Comparison of ENCODE assay signal across 30 cellular contexts in the genomic region with DNA sequence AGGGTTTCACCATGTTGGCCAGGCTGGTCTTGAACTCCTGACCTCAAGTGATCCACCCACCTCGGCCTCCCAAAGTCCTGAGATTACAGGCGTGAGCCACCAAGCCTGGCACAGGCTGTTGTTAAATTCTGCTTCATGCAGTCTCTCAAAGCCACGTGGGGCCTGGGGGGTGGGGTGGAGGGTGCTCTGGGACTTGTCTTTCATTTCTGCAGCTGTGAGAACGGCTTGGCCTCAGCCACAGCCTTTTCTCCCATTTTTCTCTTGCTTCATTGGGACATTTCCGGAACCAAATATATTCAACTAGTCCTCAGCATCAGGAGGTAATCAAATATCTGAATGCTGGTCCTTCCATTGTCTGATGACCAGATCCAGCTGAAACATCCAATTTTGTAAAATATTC. TPM values are rescaled to one million over a fixed set of nuclear protein-coding genes. Genes with fewer than 3 reads are reported as not detected.
DNase-seq lines count a peak whose midpoint lies in the region; ATAC-seq and TF ChIP-seq lines count a peak whose summit lies in the region.
"Had no signal": no experiment of that assay in that cellular context is flagged by ENCODE, and none has a peak within 500 bp of the region (broad histone marks: within the 10 kb centered on the region; RNA-seq: fewer than 3 reads in every experiment).

No MANE protein-coding gene starts in this region.

- ATAC-seq in activated CD8-positive, alpha-beta memory T cell treated with anti-CD3 and anti-CD28 coated beads, Interleukin-2, amount 10 ng/mL, durations not matched to agents 7 days and 5 days, result no peak
- ATAC-seq: activated CD4-positive, alpha-beta T cell treated with anti-CD3 and anti-CD28 coated beads for 36 hours; activated T-cell treated with anti-CD3 and anti-CD28 coated beads, Interleukin-2, amount 50 U/mL, for 72 hours; foreskin keratinocyte; naive thymus-derived CD4-positive, alpha-beta T cell; T-helper 17 cell had no signal

- TF ChIP-seq POLR2A in transverse colon (IDR thresholded peaks at IDR 0.05), result no peak

- no peak for TF ChIP-seq CTCF in coronary artery (IDR thresholded peaks at IDR 0.05)
- TF ChIP-seq CTCF in transverse colon (IDR thresholded peaks at IDR 0.05), result no peak

- intact Hi-C loops in transverse colon (cut with DNase I; ENCODE audit: low total_unique reads), result no loop called here
- intact Hi-C loops in activated CD4-positive, alpha-beta T cell treated with anti-CD3 and anti-CD28 coated beads, Interleukin-2, amount 10 ng/mL, durations not matched to agents 24 days and 14 days (cut with micrococcal nuclease), result no loop called here

- no peaks in the 10 kb centered on the region for H3K27me3 ChIP-seq in transverse colon
- H3K27me3 ChIP-seq: BLaER1, ovary had no signal

- peaks cover 5% of the 10 kb centered on the region for H3K27me3 Mint-ChIP-seq in activated CD8-positive, alpha-beta memory T cell treated with anti-CD3 and anti-CD28 coated beads, Interleukin-2, amount 10 ng/mL, durations not matched to agents 7 days and 5 days
- peaks cover 2% of the 10 kb centered on the region for H3K27me3 Mint-ChIP-seq in activated CD4-positive, alpha-beta T cell treated with anti-CD3 and anti-CD28 coated beads, Interleukin-2, amount 10 ng/mL, durations not matched to agents 24 days and 14 days
- H3K27me3 Mint-ChIP-seq: activated CD4-positive, alpha-beta T cell treated with anti-CD3 and anti-CD28 coated beads for 36 hours; stimulated activated naive CD8-positive, alpha-beta T cell treated with anti-CD3 and anti-CD28 coated beads, Interleukin-15, Interleukin-2, amounts not matched to agents 100 ng/mL and 50 ng/mL, for 24 hours; type B pancreatic cell had no signal

- CTCF ChIA-PET in activated CD8-positive, alpha-beta memory T cell treated with anti-CD3 and anti-CD28 coated beads, Interleukin-2, amount 10 ng/mL, durations not matched to agents 7 days and 5 days (lab: Charles Lee), result interaction anchor here (1.2 to 1.7 kb wide), 2 partner anchors 12 to 412 kb away, joined by 5 to 6 read pairs; no protein-coding TSS in a partner anchor

- H3K9me3 Mint-ChIP-seq in activated CD8-positive, alpha-beta memory T cell treated with anti-CD3 and anti-CD28 coated beads, Interleukin-2, amount 10 ng/mL, durations not matched to agents 7 days and 5 days (ENCODE audit: low read depth), result no peaks in the 10 kb centered on the region
- no peaks in the 10 kb centered on the region for H3K9me3 Mint-ChIP-seq in activated CD4-positive, alpha-beta T cell treated with anti-CD3 and anti-CD28 coated beads, Interleukin-2, amount 10 ng/mL, durations not matched to agents 24 days and 14 days
- H3K9me3 Mint-ChIP-seq: activated naive CD4-positive, alpha-beta T cell treated with anti-CD3 and anti-CD28 coated beads for 36 hours; activated T-cell treated with anti-CD3 and anti-CD28 coated beads, Interleukin-2, amount 50 U/mL, for 72 hours; HFFc6; mesothelial cell of epicardium; stimulated activated naive CD8-positive, alpha-beta T cell treated with anti-CD3 and anti-CD28 coated beads, Interleukin-15, Interleukin-2, amounts not matched to agents 100 ng/mL and 50 ng/mL, for 24 hours; type B pancreatic cell had no signal

- no peak overlapping the region for H3K4me3 Mint-ChIP-seq in activated CD8-positive, alpha-beta memory T cell treated with anti-CD3 and anti-CD28 coated beads, Interleukin-2, amount 10 ng/mL, durations not matched to agents 7 days and 5 days
- H3K4me3 Mint-ChIP-seq in activated CD4-positive, alpha-beta T cell treated with anti-CD3 and anti-CD28 coated beads, Interleukin-2, amount 10 ng/mL, durations not matched to agents 24 days and 14 days, result no peak overlapping the region
- H3K4me3 Mint-ChIP-seq: activated CD4-positive, alpha-beta T cell treated with anti-CD3 and anti-CD28 coated beads for 36 hours; activated naive CD4-positive, alpha-beta T cell treated with anti-CD3 and anti-CD28 coated beads for 36 hours; activated T-cell treated with anti-CD3 and anti-CD28 coated beads, Interleukin-2, amount 50 U/mL, for 72 hours; HFFc6; mesothelial cell of epicardium; naive thymus-derived CD4-positive, alpha-beta T cell; stimulated activated naive CD8-positive, alpha-beta T cell treated with anti-CD3 and anti-CD28 coated beads, Interleukin-15, Interleukin-2, amounts not matched to agents 100 ng/mL and 50 ng/mL, for 24 hours; T-helper 17 cell; type B pancreatic cell had no signal

- H3K27ac ChIP-seq in coronary artery, result peak overlapping the region; percentile 65 to 90
- H3K27ac ChIP-seq in transverse colon, result peak overlapping the region in 3 of 4 donors; percentile 4 to 55 (median 6)
- H3K27ac ChIP-seq: BLaER1, foreskin keratinocyte, ovary had no signal

- peaks cover 23% of the 10 kb centered on the region for H3K4me1 Mint-ChIP-seq in activated CD8-positive, alpha-beta memory T cell treated with anti-CD3 and anti-CD28 coated beads, Interleukin-2, amount 10 ng/mL, durations not matched to agents 7 days and 5 days
- H3K4me1 Mint-ChIP-seq in activated CD4-positive, alpha-beta T cell treated with anti-CD3 and anti-CD28 coated beads, Interleukin-2, amount 10 ng/mL, durations not matched to agents 24 days and 14 days, result peaks cover 15% of the 10 kb centered on the region
- H3K4me1 Mint-ChIP-seq: T-helper 17 cell had no signal

- H3K4me3 ChIP-seq in coronary artery (no peak overlapping the region), transverse colon (no peak overlapping the region)
- H3K4me3 ChIP-seq: BLaER1, ovary had no signal

- TF ChIP-seq EP300 in transverse colon (IDR thresholded peaks at IDR 0.05; ENCODE audit: low read depth), result no peak

- H3K4me1 ChIP-seq in transverse colon, result peaks cover 0 to 5% (median 0%) of the 10 kb centered on the region in 4 donors

- no peaks in the 10 kb centered on the region for H3K36me3 ChIP-seq in transverse colon
- H3K36me3 ChIP-seq: BLaER1, ovary had no signal

- peak; percentile 14 for DNase-seq in activated CD8-positive, alpha-beta memory T cell treated with anti-CD3 and anti-CD28 coated beads, Interleukin-2, amount 10 ng/mL, durations not matched to agents 7 days and 5 days
- DNase-seq in activated CD8-positive, alpha-beta memory T cell treated with anti-CD3 and anti-CD28 coated beads, Interleukin-2, amount 50 U/mL, for 4 hours, result no peak
- DNase-seq in coronary artery (ENCODE audit: low spot score) (no peak), iris pigment epithelial cell (ENCODE audit: low read depth) (peak; percentile 38), transverse colon (no peak), ACHN (no peak)
- DNase-seq in activated naive CD4-positive, alpha-beta T cell treated with anti-CD3 and anti-CD28 coated beads, Interleukin-2, amount 50 U/mL, for 16 hours, result no peak
- no peak for DNase-seq in activated CD4-positive, alpha-beta T cell treated with anti-CD3 and anti-CD28 coated beads, Interleukin-2, amount 10 ng/mL, durations not matched to agents 24 days and 14 days
- DNase-seq: activated CD4-positive, alpha-beta T cell treated with anti-CD3 and anti-CD28 coated beads for 36 hours; activated naive CD4-positive, alpha-beta T cell treated with anti-CD3 and anti-CD28 coated beads for 36 hours; activated T-cell treated with anti-CD3 and anti-CD28 coated beads, Interleukin-2, amount 50 U/mL, for 72 hours; central memory CD4-positive, alpha-beta T cell; DMS79; foreskin keratinocyte; HFFc6; hippocampal formation; naive thymus-derived CD4-positive, alpha-beta T cell; NCI-H2081 treated with DMSO at 0.1 percent for 48 hours; NCI-H446 treated with DMSO at 0.1 percent for 48 hours; NK-92 treated with Interleukin-12 subunit alpha and Interleukin-12 subunit beta, amount 100 ng/mL, for 24 hours; T-helper 17 cell had no signal

- no peak overlapping the region for H3K27ac Mint-ChIP-seq in activated CD8-positive, alpha-beta memory T cell treated with anti-CD3 and anti-CD28 coated beads, Interleukin-2, amount 10 ng/mL, durations not matched to agents 7 days and 5 days
- no peak overlapping the region for H3K27ac Mint-ChIP-seq in activated CD4-positive, alpha-beta T cell treated with anti-CD3 and anti-CD28 coated beads, Interleukin-2, amount 10 ng/mL, durations not matched to agents 24 days and 14 days
- H3K27ac Mint-ChIP-seq: activated CD4-positive, alpha-beta T cell treated with anti-CD3 and anti-CD28 coated beads for 36 hours; activated naive CD4-positive, alpha-beta T cell treated with anti-CD3 and anti-CD28 coated beads for 36 hours; activated T-cell treated with anti-CD3 and anti-CD28 coated beads, Interleukin-2, amount 50 U/mL, for 72 hours; HFFc6; naive thymus-derived CD4-positive, alpha-beta T cell; stimulated activated naive CD8-positive, alpha-beta T cell treated with anti-CD3 and anti-CD28 coated beads, Interleukin-15, Interleukin-2, amounts not matched to agents 100 ng/mL and 50 ng/mL, for 24 hours; T-helper 17 cell; type B pancreatic cell had no signal

- H3K9me3 ChIP-seq in transverse colon, result no peaks in the 10 kb centered on the region
- H3K9me3 ChIP-seq: BLaER1, ovary had no signal

- in situ Hi-C loops in transverse colon (cut with MboI; ENCODE audit: low pct_ligation_motif_present in 1 of 4, low pct_unique_long_range_greater_than_20kb in 1 of 4, low sequenced_read_pairs in 3 of 4) (no loop called here), ACHN (cut with HindIII; ENCODE audit: low pct_ligation_motif_present, low pct_unique_long_range_greater_than_20kb, low sequenced_read_pairs) (no loop called here)

- WGBS in transverse colon (ENCODE audit: low coverage in 1 of 2), 2 donors, result 70 to 86% methylated on average over 1 to 5 of the region's 5 CpGs

- H3K36me3 Mint-ChIP-seq in activated CD8-positive, alpha-beta memory T cell treated with anti-CD3 and anti-CD28 coated beads, Interleukin-2, amount 10 ng/mL, durations not matched to agents 7 days and 5 days, result no peaks in the 10 kb centered on the region
- H3K36me3 Mint-ChIP-seq in activated CD4-positive, alpha-beta T cell treated with anti-CD3 and anti-CD28 coated beads, Interleukin-2, amount 10 ng/mL, durations not matched to agents 24 days and 14 days (ENCODE audit: low read depth), result no peaks in the 10 kb centered on the region
- H3K36me3 Mint-ChIP-seq: mesothelial cell of epicardium, type B pancreatic cell had no signal

RNA-seq across cellular contexts. Expression of a gene that starts 27.6 kb away (rescaled TPM):
- not detected for total RNA-seq in activated CD8-positive, alpha-beta memory T cell treated with anti-CD3 and anti-CD28 coated beads, Interleukin-2, amount 10 ng/mL, durations not matched to agents 7 days and 5 days
- not detected for total RNA-seq in transverse colon
- not detected in 2 replicates for total RNA-seq in activated CD4-positive, alpha-beta T cell treated with anti-CD3 and anti-CD28 coated beads, Interleukin-2, amount 10 ng/mL, durations not matched to agents 24 days and 14 days
- total RNA-seq: A172; activated CD4-positive, alpha-beta T cell treated with anti-CD3 and anti-CD28 coated beads for 36 hours; activated CD8-positive, alpha-beta memory T cell treated with anti-CD3 and anti-CD28 coated beads for 36 hours; activated naive CD4-positive, alpha-beta T cell treated with anti-CD3 and anti-CD28 coated beads for 36 hours; foreskin keratinocyte; HFFc6; liver; MCF 10A; T-helper 17 cell had no signal

RNA-seq across cellular contexts. Expression of a gene that starts 39.1 kb away (rescaled TPM):
- total RNA-seq in activated CD8-positive, alpha-beta memory T cell treated with anti-CD3 and anti-CD28 coated beads, Interleukin-2, amount 10 ng/mL, durations not matched to agents 7 days and 5 days, result 1 to 10 TPM; 3.4 to 6.7 TPM
- 10 to 100 TPM in 1 of 4 donors, 1 to 10 TPM in 3; 2.2 to 11.7 (median 5.1) TPM for total RNA-seq in transverse colon
- total RNA-seq in activated CD4-positive, alpha-beta T cell treated with anti-CD3 and anti-CD28 coated beads, Interleukin-2, amount 10 ng/mL, durations not matched to agents 24 days and 14 days, result 23.7 and 23.9 TPM in 2 replicates

Comparison
In these comparisons a context has a peak if more than half of its experiments do, and no peak if none do; other contexts are left out.
1. DNase-seq: peak in activated CD8-positive, alpha-beta memory T cell treated with anti-CD3 and anti-CD28 coated beads, Interleukin-2, amount 10 ng/mL, durations not matched to agents 7 days and 5 days (single experiment) and iris pigment epithelial cell (single experiment); none in activated CD8-positive, alpha-beta memory T cell treated with anti-CD3 and anti-CD28 coated beads, Interleukin-2, amount 50 U/mL, for 4 hours (single experiment), coronary artery (single experiment), transverse colon (single experiment), ACHN (single experiment), activated naive CD4-positive, alpha-beta T cell treated with anti-CD3 and anti-CD28 coated beads, Interleukin-2, amount 50 U/mL, for 16 hours (single experiment) and activated CD4-positive, alpha-beta T cell treated with anti-CD3 and anti-CD28 coated beads, Interleukin-2, amount 10 ng/mL, durations not matched to agents 24 days and 14 days (single experiment).